ENCODE assay signal across 12 cellular contexts in genomic region chr3:151170280-151170679, GRCh38. TPM values are rescaled to one million over a fixed set of nuclear protein-coding genes. Genes with fewer than 3 reads are reported as not detected.
DNase-seq lines count a peak whose midpoint lies in the region; ATAC-seq, FAIRE-seq and TF ChIP-seq lines count a peak whose summit lies in the region.
"Not testable (repeated sequence)": the region's sequence is repeated elsewhere in the genome, so short reads cannot be mapped to it uniquely, and the experiment has no call there.
"Had no signal": no experiment of that assay in that cellular context is flagged by ENCODE, and none has a peak within 500 bp of the region (broad histone marks: within the 10 kb centered on the region; RNA-seq: fewer than 3 reads in every experiment).

No MANE protein-coding gene starts in this region.

- intact Hi-C loops in activated B cell treated with CpG ODN at 0.5 μM for 24 hours (cut with micrococcal nuclease) = loop anchor here (5.0 kb wide), 1 partner anchor 1992 kb away; the partner anchor contains the start of gene RAP2B
- intact Hi-C loops in activated T-helper 2 cell treated with anti-CD3 and anti-CD28 coated beads, Interferon-gamma antibody, Interleukin-2, Interleukin-4, amounts not matched to agents 10 μg/mL and 5 μg/mL and 100 μg/mL, durations not matched to agents 14 hours and 24 hours and 36 hours (cut with micrococcal nuclease); naive thymus-derived CD4-positive, alpha-beta T cell (cut with micrococcal nuclease): not testable (repeated sequence)

- not testable (repeated sequence) for H3K9me3 ChIP-seq in CD4-positive, CD25-positive, alpha-beta regulatory T cell (ENCODE audit: control insufficient read depth in 2 of 2, low read length in 2 of 2); KOPT-K1 (ENCODE audit: insufficient read depth, low read length, poor library complexity, severe bottlenecking); naive thymus-derived CD4-positive, alpha-beta T cell (ENCODE audit: control insufficient read depth in 2 of 3, low read length in 3 of 3); small intestine (ENCODE audit: control insufficient read depth, low read depth); upper lobe of left lung

- CTCF ChIA-PET in activated B cell treated with CpG ODN at 0.5 μM for 24 hours (lab: Charles Lee) = interaction anchor here (4.2 to 6.2 kb wide), 2 partner anchors 59 to 109 kb away, joined by 63 to 122 read pairs; partner anchors contain the start of gene P2RY14
- CTCF ChIA-PET in naive thymus-derived CD4-positive, alpha-beta T cell (lab: Charles Lee) = interaction anchor here (0.7 to 4.3 kb wide), 5 partner anchors 31 to 572 kb away, joined by 4 to 107 read pairs (median 16); partner anchors contain the start of gene P2RY14

- not testable (repeated sequence) for TF ChIP-seq EP300 in upper lobe of left lung (IDR thresholded peaks at IDR 0.05)

- H3K27ac Mint-ChIP-seq in CD4-positive, CD25-positive, alpha-beta regulatory T cell = peak overlapping the region in 2 of 3 donors; percentile 16 to 76
- H3K27ac Mint-ChIP-seq in activated B cell treated with CpG ODN at 0.5 μM for 24 hours = peak overlapping the region; percentile 82
- peak overlapping the region; percentile 74 for H3K27ac Mint-ChIP-seq in activated T-helper 2 cell treated with anti-CD3 and anti-CD28 coated beads, Interferon-gamma antibody, Interleukin-2, Interleukin-4, amounts not matched to agents 10 μg/mL and 5 μg/mL and 100 μg/mL, durations not matched to agents 14 hours and 24 hours and 36 hours
- peak overlapping the region; percentile 89 to 90 for H3K27ac Mint-ChIP-seq in effector memory CD8-positive, alpha-beta T cell
- peak overlapping the region; percentile 65 to 92 (median 84) for H3K27ac Mint-ChIP-seq in naive thymus-derived CD4-positive, alpha-beta T cell

- not testable (repeated sequence) for H3K36me3 ChIP-seq in CD4-positive, CD25-positive, alpha-beta regulatory T cell (ENCODE audit: control insufficient read depth, insufficient read depth, low read length); naive thymus-derived CD4-positive, alpha-beta T cell (ENCODE audit: control insufficient read depth in 2 of 3, insufficient read depth in 3 of 3, low read length in 3 of 3); small intestine (ENCODE audit: control insufficient read depth in 2 of 2, insufficient read depth in 2 of 2, low read length in 2 of 2); upper lobe of left lung
- H3K36me3 ChIP-seq in KOPT-K1 (ENCODE audit: insufficient read depth, low read length) = peaks cover 23% of the 10 kb centered on the region

- not testable (repeated sequence) for TF ChIP-seq POLR2A in upper lobe of left lung (IDR thresholded peaks at IDR 0.05)

- H3K27ac ChIP-seq in CD4-positive, CD25-positive, alpha-beta regulatory T cell (ENCODE audit: insufficient read depth, low read length, poor library complexity, severe bottlenecking); naive thymus-derived CD4-positive, alpha-beta T cell (ENCODE audit: low read depth, low read length): not testable (repeated sequence)
- H3K27ac ChIP-seq in KOPT-K1 (ENCODE audit: low read depth, low read length, poor library complexity, severe bottlenecking) = peak overlapping the region; percentile 50
- H3K27ac ChIP-seq in small intestine (ENCODE audit: low read depth in 1 of 2, low read length in 1 of 2) = peak overlapping the region; percentile 30 to 68
- peak overlapping the region; percentile 2 to 70 (median 51) for H3K27ac ChIP-seq in upper lobe of left lung

- WGBS in small intestine, 3 donors = 78 to 82% (median 80%) methylated on average over 7 of the region's 7 CpGs
- 56 to 74% methylated on average over 7 of the region's 7 CpGs for WGBS in upper lobe of left lung, 2 donors

- not testable (repeated sequence) for H3K4me3 Mint-ChIP-seq in CD4-positive, CD25-positive, alpha-beta regulatory T cell; activated T-helper 2 cell treated with anti-CD3 and anti-CD28 coated beads, Interferon-gamma antibody, Interleukin-2, Interleukin-4, amounts not matched to agents 10 μg/mL and 5 μg/mL and 100 μg/mL, durations not matched to agents 14 hours and 24 hours and 36 hours (ENCODE audit: low read depth)
- H3K4me3 Mint-ChIP-seq in activated B cell treated with CpG ODN at 0.5 μM for 24 hours = peak overlapping the region; percentile 20
- H3K4me3 Mint-ChIP-seq in effector memory CD8-positive, alpha-beta T cell = peak overlapping the region; percentile 64 to 68
- H3K4me3 Mint-ChIP-seq in naive thymus-derived CD4-positive, alpha-beta T cell = peak overlapping the region in 7 of 10 donors; percentile 66 to 75 (median 69)

- FAIRE-seq in small intestine (lab: Jason Lieb, UNC) = not testable (repeated sequence)

- TF ChIP-seq CTCF in activated B cell treated with CpG ODN at 0.5 μM for 24 hours (IDR thresholded peaks at IDR 0.05); upper lobe of left lung (IDR thresholded peaks at IDR 0.05): not testable (repeated sequence)

- peaks cover 13% of the 10 kb centered on the region for H3K4me1 ChIP-seq in CD4-positive, CD25-positive, alpha-beta regulatory T cell (ENCODE audit: control insufficient read depth, insufficient read depth, low read length, poor library complexity, severe bottlenecking)
- H3K4me1 ChIP-seq in naive thymus-derived CD4-positive, alpha-beta T cell (ENCODE audit: control insufficient read depth in 2 of 2, insufficient read depth in 2 of 2, low read length in 2 of 2) = peaks cover 24 to 30% of the 10 kb centered on the region in 2 donors
- H3K4me1 ChIP-seq in small intestine (ENCODE audit: control insufficient read depth in 2 of 2, insufficient read depth in 1 of 2, low read depth in 1 of 2, low read length in 1 of 2) = not testable (repeated sequence)
- H3K4me1 ChIP-seq in upper lobe of left lung = peaks cover 3 to 25% (median 20%) of the 10 kb centered on the region in 4 donors

- H3K27me3 ChIP-seq in CD4-positive, CD25-positive, alpha-beta regulatory T cell (ENCODE audit: control insufficient read depth, insufficient read depth, low read length); naive thymus-derived CD4-positive, alpha-beta T cell (ENCODE audit: control insufficient read depth in 2 of 2, insufficient read depth in 2 of 2, low read length in 2 of 2); small intestine (ENCODE audit: control insufficient read depth in 2 of 2, insufficient read depth in 2 of 2, low read length in 2 of 2); upper lobe of left lung: not testable (repeated sequence)

- H3K4me3 ChIP-seq in CD4-positive, CD25-positive, alpha-beta regulatory T cell (ENCODE audit: low read depth, low read length); naive thymus-derived CD4-positive, alpha-beta T cell (ENCODE audit: low read length); small intestine (ENCODE audit: low read depth in 1 of 2, low read length in 2 of 2); upper lobe of left lung: not testable (repeated sequence)

- peaks cover 10% of the 10 kb centered on the region for H3K27me3 Mint-ChIP-seq in CD4-positive, CD25-positive, alpha-beta regulatory T cell
- not testable (repeated sequence) for H3K27me3 Mint-ChIP-seq in activated B cell treated with CpG ODN at 0.5 μM for 24 hours; activated T-helper 2 cell treated with anti-CD3 and anti-CD28 coated beads, Interferon-gamma antibody, Interleukin-2, Interleukin-4, amounts not matched to agents 10 μg/mL and 5 μg/mL and 100 μg/mL, durations not matched to agents 14 hours and 24 hours and 36 hours (ENCODE audit: low read depth); effector memory CD8-positive, alpha-beta T cell; naive thymus-derived CD4-positive, alpha-beta T cell

- not testable (repeated sequence) for H3K36me3 Mint-ChIP-seq in CD4-positive, CD25-positive, alpha-beta regulatory T cell; activated B cell treated with CpG ODN at 0.5 μM for 24 hours (ENCODE audit: low read depth); activated T-helper 2 cell treated with anti-CD3 and anti-CD28 coated beads, Interferon-gamma antibody, Interleukin-2, Interleukin-4, amounts not matched to agents 10 μg/mL and 5 μg/mL and 100 μg/mL, durations not matched to agents 14 hours and 24 hours and 36 hours (ENCODE audit: low read depth); effector memory CD8-positive, alpha-beta T cell (ENCODE audit: insufficient read depth); naive thymus-derived CD4-positive, alpha-beta T cell

- not testable (repeated sequence) for H3K9me3 Mint-ChIP-seq in CD4-positive, CD25-positive, alpha-beta regulatory T cell; activated B cell treated with CpG ODN at 0.5 μM for 24 hours; activated T-helper 2 cell treated with anti-CD3 and anti-CD28 coated beads, Interferon-gamma antibody, Interleukin-2, Interleukin-4, amounts not matched to agents 10 μg/mL and 5 μg/mL and 100 μg/mL, durations not matched to agents 14 hours and 24 hours and 36 hours; effector memory CD8-positive, alpha-beta T cell; naive thymus-derived CD4-positive, alpha-beta T cell

- DNase-seq in CD4-positive, CD25-positive, alpha-beta regulatory T cell; activated B cell treated with CpG ODN at 0.5 μM for 24 hours; activated T-helper 2 cell treated with anti-CD3 and anti-CD28 coated beads, Interferon-gamma antibody, Interleukin-2, Interleukin-4, amounts not matched to agents 10 μg/mL and 5 μg/mL and 100 μg/mL, durations not matched to agents 14 hours and 24 hours and 36 hours (ENCODE audit: low spot score); effector memory CD8-positive, alpha-beta T cell; naive thymus-derived CD4-positive, alpha-beta T cell; small intestine; upper lobe of left lung: not testable (repeated sequence)

- POLR2A ChIA-PET in activated B cell treated with CpG ODN at 0.5 μM for 24 hours (lab: Charles Lee) = interaction anchor here (0.7 kb wide), 1 partner anchor 71 kb away, joined by 7 read pairs; no protein-coding TSS in a partner anchor
- POLR2A ChIA-PET in naive thymus-derived CD4-positive, alpha-beta T cell (lab: Charles Lee) = interaction anchor here (0.6 to 6.4 kb wide), 3 partner anchors 31 to 437 kb away, joined by 3 to 70 read pairs (median 4); partner anchors contain the start of gene GPR171

- H3K4me1 Mint-ChIP-seq in CD4-positive, CD25-positive, alpha-beta regulatory T cell = peaks cover 0 to 30% (median 20%) of the 10 kb centered on the region in 4 donors
- peaks cover 45% of the 10 kb centered on the region for H3K4me1 Mint-ChIP-seq in activated B cell treated with CpG ODN at 0.5 μM for 24 hours
- peaks cover 52% of the 10 kb centered on the region for H3K4me1 Mint-ChIP-seq in activated T-helper 2 cell treated with anti-CD3 and anti-CD28 coated beads, Interferon-gamma antibody, Interleukin-2, Interleukin-4, amounts not matched to agents 10 μg/mL and 5 μg/mL and 100 μg/mL, durations not matched to agents 14 hours and 24 hours and 36 hours (ENCODE audit: low read depth)
- peaks cover 27 to 28% of the 10 kb centered on the region in 2 donors for H3K4me1 Mint-ChIP-seq in effector memory CD8-positive, alpha-beta T cell (ENCODE audit: low read depth in 2 of 2)
- H3K4me1 Mint-ChIP-seq in naive thymus-derived CD4-positive, alpha-beta T cell = peaks cover 26 to 59% (median 48%) of the 10 kb centered on the region in 7 donors

- ATAC-seq in CD4-positive, CD25-positive, alpha-beta regulatory T cell (ENCODE audit: low read depth in 2 of 2); activated B cell treated with CpG ODN at 0.5 μM for 24 hours (ENCODE audit: low read depth); effector memory CD8-positive, alpha-beta T cell (replicated peaks); naive thymus-derived CD4-positive, alpha-beta T cell; upper lobe of left lung (ENCODE audit: low FRiP score in 2 of 2): not testable (repeated sequence)

RNA-seq across cellular contexts. Expression of gene GPR171, which starts 32.7 kb away (rescaled TPM):
- total RNA-seq in CD4-positive, CD25-positive, alpha-beta regulatory T cell = 26.8 TPM
- polyA plus RNA-seq in CD4-positive, CD25-positive, alpha-beta regulatory T cell = 100 to 1,000 TPM in 1 of 4 donors, 10 to 100 TPM in 3; 71.5 to 118 (median 97.6) TPM
- total RNA-seq in activated B cell treated with CpG ODN at 0.5 μM for 24 hours = 0.35 and 0.46 TPM in 2 replicates
- 232 TPM in 2 replicates for total RNA-seq in activated T-helper 2 cell treated with anti-CD3 and anti-CD28 coated beads, Interferon-gamma antibody, Interleukin-2, Interleukin-4, amounts not matched to agents 10 μg/mL and 5 μg/mL and 100 μg/mL, durations not matched to agents 14 hours and 24 hours and 36 hours
- 100 to 1,000 TPM in 1 of 5 experiments, 10 to 100 TPM in 4; 16.0 to 251 (median 63.4) TPM for total RNA-seq in naive thymus-derived CD4-positive, alpha-beta T cell
- polyA plus RNA-seq in naive thymus-derived CD4-positive, alpha-beta T cell = 100 to 1,000 TPM in 1 of 2 donors, 10 to 100 TPM in 1; 65.5 to 162 TPM
- 1 to 10 TPM; 1.6 to 3.5 (median 2.4) TPM for polyA plus RNA-seq in small intestine
- 1 to 10 TPM; 1.0 to 6.6 (median 2.8) TPM for total RNA-seq in upper lobe of left lung
- total RNA-seq: Daoy had no signal
- polyA plus RNA-seq: A549, SK-N-SH, smooth muscle cell had no signal
